18 cellular contexts compared by ENCODE assay signal in the genomic region with DNA sequence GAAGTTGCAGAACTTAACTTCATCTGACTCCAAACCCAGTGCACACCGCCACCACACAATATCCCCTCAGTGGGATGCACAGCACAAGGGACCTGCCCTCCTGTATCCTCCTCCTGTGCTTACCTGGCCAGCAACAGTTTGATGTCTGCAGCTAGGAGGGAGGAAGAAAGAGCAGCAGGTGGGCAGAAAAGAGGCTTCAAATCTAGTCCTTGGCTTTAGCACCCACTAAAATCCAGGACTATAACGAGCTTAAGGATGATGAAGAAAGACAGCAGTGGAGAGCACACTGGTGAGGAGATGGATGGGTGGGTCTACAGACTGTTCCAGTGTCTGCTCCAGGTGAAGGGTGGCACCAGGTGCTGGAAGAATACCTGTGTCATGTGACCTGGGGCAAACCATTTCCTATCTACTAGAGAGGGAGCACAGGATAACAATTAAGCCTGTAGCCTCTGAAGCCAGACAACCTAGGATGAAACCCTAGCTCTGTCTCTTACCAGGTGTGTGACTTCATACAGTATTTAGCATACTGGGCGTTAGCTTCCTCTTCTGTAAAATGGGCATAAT.
"Had no signal": no experiment of that assay in that cellular context is flagged by ENCODE, and none has a peak within 500 bp of the region (broad histone marks: within the 10 kb centered on the region; RNA-seq: fewer than 3 reads in every experiment).

No MANE protein-coding gene starts in this region.

- H3K27me3 ChIP-seq: body of pancreas, cardiac muscle cell, heart right ventricle, tibial nerve had no signal

- H3K4me3 ChIP-seq: body of pancreas, cardiac muscle cell, heart right ventricle, tibial nerve had no signal

- H3K27ac ChIP-seq: cardiac muscle cell, tibial nerve, VCaP had no signal

- H3K9ac ChIP-seq: parathyroid adenoma had no signal

- H2AFZ ChIP-seq: parathyroid adenoma had no signal

- H3K9me3 ChIP-seq: body of pancreas, heart right ventricle, tibial nerve had no signal

- H3K36me3 ChIP-seq: cardiac muscle cell, heart right ventricle, tibial nerve had no signal

- ATAC-seq: body of pancreas; heart right ventricle; left colon; stimulated activated naive CD8-positive, alpha-beta T cell treated with anti-CD3 and anti-CD28 coated beads, Interleukin-15, amount 100 ng/mL, for 72 hours had no signal

- DNase-seq: activated CD4-positive, alpha-beta T cell treated with anti-CD3 and anti-CD28 coated beads for 1 hour; activated CD4-positive, alpha-beta T cell treated with anti-CD3 and anti-CD28 coated beads, Interleukin-2, amount 50 U/mL, for 1 hour; activated CD8-positive, alpha-beta T cell treated with anti-CD3 and anti-CD28 coated beads, Interleukin-2, amount 10 ng/mL, durations not matched to agents 7 days and 5 days; activated gamma-delta T cell treated with Interleukin-2 at 50 U/mL for 16 hours; anterior cingulate cortex; body of pancreas; effector memory CD4-positive, alpha-beta T cell; heart right ventricle; left colon; right cardiac atrium; stimulated activated CD4-positive, alpha-beta T cell treated with anti-CD3 and anti-CD28 coated beads, Interleukin-12 subunit alpha, Interleukin-12 subunit beta, amount 100 ng/mL, for 4 hours; stimulated activated naive CD8-positive, alpha-beta T cell treated with anti-CD3 and anti-CD28 coated beads, Interleukin-15, amount 100 ng/mL, for 72 hours had no signal

- H3K79me2 ChIP-seq: parathyroid adenoma had no signal

- FAIRE-seq: endothelial cell of umbilical vein, keratinocyte had no signal
